In the genomic region with DNA sequence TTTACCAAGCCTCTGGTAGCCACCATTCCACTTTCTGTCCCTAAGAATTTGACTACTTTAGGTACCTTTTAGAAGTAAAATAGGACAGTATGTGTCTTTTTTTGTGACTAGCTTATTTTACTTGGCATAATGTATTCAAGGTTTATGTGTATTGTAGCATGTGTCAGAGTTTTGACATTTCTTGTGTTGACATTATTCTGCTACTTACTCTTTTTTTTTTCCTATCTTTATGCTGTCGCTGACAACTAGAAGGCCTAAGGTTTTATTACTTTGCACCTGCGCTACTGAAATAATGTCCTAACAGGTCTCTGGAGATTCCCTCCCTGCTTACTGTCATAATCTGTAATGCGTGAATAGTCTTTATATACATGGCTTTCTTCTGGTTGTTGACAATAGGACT, we compare ENCODE assay signal across 25 cellular contexts. TPM values are rescaled to one million over a fixed set of nuclear protein-coding genes. Genes with fewer than 3 reads are reported as not detected.
"Had no signal": no experiment of that assay in that cellular context is flagged by ENCODE, and none has a peak within 500 bp of the region (broad histone marks: within the 10 kb centered on the region; RNA-seq: fewer than 3 reads in every experiment).

No MANE protein-coding gene starts in this region.

- DNase-seq: dorsolateral prefrontal cortex; effector CD4-positive, alpha-beta T cell; foreskin fibroblast; gastrocnemius medialis; head of caudate nucleus; mesenchymal stem cell; mucosa of descending colon; naive B cell; stimulated activated CD4-positive, alpha-beta T cell treated with anti-CD3 and anti-CD28 coated beads, Interleukin-12 subunit alpha, Interleukin-12 subunit beta, amount 100 ng/mL, for 4 hours; stimulated activated CD4-positive, alpha-beta T cell treated with anti-CD3 and anti-CD28 coated beads, Interleukin-1b, Interleukin-23, amount 100 ng/mL, for 48 hours; stimulated activated CD4-positive, alpha-beta T cell treated with anti-CD3 and anti-CD28 coated beads, Interleukin-4, amount 100 ng/mL, for 1 hour; stimulated activated CD8-positive, alpha-beta memory T cell treated with anti-CD3 and anti-CD28 coated beads, Interleukin-4, amount 100 ng/mL, for 48 hours; stimulated activated naive CD4-positive, alpha-beta T cell; stimulated activated naive CD8-positive, alpha-beta T cell treated with anti-CD3 and anti-CD28 coated beads, Interleukin-15, amount 100 ng/mL, for 72 hours; transverse colon had no signal

- H3K27me3 Mint-ChIP-seq: naive B cell; progenitor cell of endocrine pancreas; stimulated activated naive CD8-positive, alpha-beta T cell treated with anti-CD3 and anti-CD28 coated beads, Interleukin-15, amount 100 ng/mL, for 72 hours had no signal

- H3K4me3 Mint-ChIP-seq: mesothelial cell of epicardium; naive B cell; natural killer cell treated with Interleukin-12 subunit alpha and Interleukin-12 subunit beta and Interleukin-15 and Interleukin-18, amount 100 ng/mL, for 72 hours; neural progenitor cell; stimulated activated naive CD8-positive, alpha-beta T cell treated with anti-CD3 and anti-CD28 coated beads, Interleukin-15, amount 100 ng/mL, for 72 hours had no signal

- H3K4me3 ChIP-seq: dorsolateral prefrontal cortex, gastrocnemius medialis, mucosa of descending colon, neural progenitor cell, smooth muscle cell, suprapubic skin, transverse colon, vagina had no signal

- H3K4me1 ChIP-seq: gastrocnemius medialis, parathyroid adenoma, vagina had no signal

- H3K9me3 ChIP-seq: gastrocnemius medialis, mucosa of descending colon, suprapubic skin, transverse colon, vagina had no signal

- H3K36me3 ChIP-seq: gastrocnemius medialis, neural progenitor cell, suprapubic skin, transverse colon, vagina had no signal

- H3K27me3 ChIP-seq: gastrocnemius medialis, neural progenitor cell, suprapubic skin, transverse colon, vagina had no signal

- H3K36me3 Mint-ChIP-seq: mesothelial cell of epicardium; naive B cell; natural killer cell treated with Interleukin-12 subunit alpha and Interleukin-12 subunit beta and Interleukin-15 and Interleukin-18, amount 100 ng/mL, for 72 hours; neural progenitor cell had no signal

- H3K27ac ChIP-seq: dorsolateral prefrontal cortex, gastrocnemius medialis, neural progenitor cell, parathyroid adenoma, suprapubic skin, transverse colon, vagina had no signal

- H3K9me3 Mint-ChIP-seq: natural killer cell treated with Interleukin-12 subunit alpha and Interleukin-12 subunit beta and Interleukin-15 and Interleukin-18, amount 100 ng/mL, for 72 hours; neural progenitor cell; stimulated activated naive CD8-positive, alpha-beta T cell treated with anti-CD3 and anti-CD28 coated beads, Interleukin-15, amount 100 ng/mL, for 72 hours had no signal

- ATAC-seq: gastrocnemius medialis; left lobe of liver; mucosa of descending colon; natural killer cell treated with Interleukin-12 subunit alpha and Interleukin-12 subunit beta and Interleukin-15 and Interleukin-18, amount 100 ng/mL, for 72 hours; sciatic nerve; stimulated activated naive CD8-positive, alpha-beta T cell treated with anti-CD3 and anti-CD28 coated beads, Interleukin-15, amount 100 ng/mL, for 72 hours had no signal

- H3K4me1 Mint-ChIP-seq: naive B cell; stimulated activated naive CD8-positive, alpha-beta T cell treated with anti-CD3 and anti-CD28 coated beads, Interleukin-15, amount 100 ng/mL, for 72 hours had no signal

- H3K27ac Mint-ChIP-seq: mesothelial cell of epicardium; natural killer cell treated with Interleukin-12 subunit alpha and Interleukin-12 subunit beta and Interleukin-15 and Interleukin-18, amount 100 ng/mL, for 72 hours; neural progenitor cell; progenitor cell of endocrine pancreas; stimulated activated naive CD8-positive, alpha-beta T cell treated with anti-CD3 and anti-CD28 coated beads, Interleukin-15, amount 100 ng/mL, for 72 hours had no signal

RNA-seq across cellular contexts. Expression of gene PDE3A, which starts 43.0 kb away (rescaled TPM):
- total RNA-seq: natural killer cell treated with Interleukin-12 subunit alpha and Interleukin-12 subunit beta and Interleukin-15 and Interleukin-18, amount 100 ng/mL, for 72 hours had no signal
